ENCODE assay signal across 1 cellular context in genomic region chr3:48088749-48089466, GRCh38.
TF ChIP-seq lines count a peak whose summit lies in the region.

No MANE protein-coding gene starts in this region.

TF ChIP-seq in GM23338, 12 proteins besides CTCF, POLR2A, EP300 and RAD21 (continued from another document):
- TF ChIP-seq STAT1 (IDR thresholded peaks at IDR 0.05; ENCODE audit: unreplicated experiment) = no peak
- TF ChIP-seq REST (IDR thresholded peaks at IDR 0.05; ENCODE audit: unreplicated experiment) = no peak
- TF ChIP-seq NANOG (IDR thresholded peaks at IDR 0.05; ENCODE audit: borderline replicate concordance) = no peak
- no peak for TF ChIP-seq ZNF114 (CRISPR knock-in tag; IDR thresholded peaks at IDR 0.05)
- TF ChIP-seq CREB1 (CRISPR knock-in tag; IDR thresholded peaks at IDR 0.05; ENCODE audit: low read depth) = peak; percentile 71
